8 cellular contexts compared by ENCODE assay signal in the genomic region with DNA sequence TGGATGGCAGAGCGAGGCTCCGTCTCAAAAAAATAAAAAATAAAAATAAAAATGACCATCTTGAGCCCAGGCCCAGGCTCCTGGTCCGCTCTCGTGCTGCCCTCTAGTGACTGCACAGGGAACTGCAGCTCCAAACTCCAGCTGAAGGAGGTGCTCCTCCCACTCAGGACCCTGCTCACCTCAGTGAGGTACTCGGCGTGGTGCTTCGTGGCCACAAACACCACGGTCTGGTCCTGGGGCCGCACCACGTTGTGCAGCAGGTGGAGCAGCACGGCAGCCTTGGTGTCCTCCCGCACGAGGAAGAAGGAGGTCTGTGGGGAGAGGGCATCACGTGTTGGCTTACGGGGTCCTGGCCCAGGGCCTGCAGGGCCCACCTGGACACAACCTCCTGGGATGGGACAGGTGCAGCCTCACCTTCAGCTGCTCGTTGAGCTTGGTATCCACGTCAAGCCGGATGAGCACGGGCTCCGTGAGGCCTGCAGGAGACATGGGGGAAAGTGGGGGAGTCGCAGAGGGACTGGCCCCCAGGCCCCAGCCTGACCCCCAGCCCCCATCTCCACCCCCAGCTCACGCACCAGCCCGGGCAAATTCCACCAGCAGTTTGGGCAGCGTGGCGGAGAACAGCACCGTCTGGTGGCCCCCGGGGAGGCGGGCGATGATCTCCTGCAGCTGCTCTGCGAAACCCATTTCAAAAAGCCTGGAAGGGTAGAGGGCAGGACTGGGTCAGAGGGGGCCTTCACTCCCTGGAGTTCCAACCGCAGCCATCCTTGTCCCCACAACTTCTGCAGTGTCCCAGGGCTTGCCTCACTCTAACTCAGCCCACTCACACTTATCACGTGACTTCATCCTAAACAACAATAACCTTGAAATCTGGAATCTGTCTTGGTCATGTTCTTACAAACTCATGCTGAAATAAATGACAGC. TPM values are rescaled to one million over a fixed set of nuclear protein-coding genes. Genes with fewer than 3 reads are reported as not detected.
A peak's percentile ranks its signal among the peaks of the same experiment; 100 is the strongest.
DNase-seq lines count a peak whose midpoint lies in the region; ATAC-seq, FAIRE-seq and TF ChIP-seq lines count a peak whose summit lies in the region.

No MANE protein-coding gene starts in this region.

- H3K27ac ChIP-seq in HEK293 (ENCODE audit: extremely low read depth, low read depth, low read length) = no peak overlapping the region

- no peak for ATAC-seq in HG03280 (IDR thresholded peaks at IDR 0.05; ENCODE audit: unreplicated experiment)

- no peak for FAIRE-seq in frontal cortex (lab: Jason Lieb, UNC)

- peak; percentile 87 for DNase-seq in D341Med (ENCODE audit: low spot score)
- DNase-seq in RPMI7951 (ENCODE audit: low read depth) = peak; percentile 51
- DNase-seq in activated effector memory CD4-positive, alpha-beta T cell treated with Interleukin-2 at 50 U/mL for 16 hours = peak; percentile 60
- peak; percentile 75 to 89 for DNase-seq in frontal cortex (ENCODE audit: low spot score in 2 of 2)
- DNase-seq in pons (ENCODE audit: low spot score) = peak; percentile 34
- peak; percentile 71 for DNase-seq in ureter (ENCODE audit: low spot score)

- CTCF ChIA-PET in HEK293 (lab: Yijun Ruan, JAX) = interaction anchor here (0.6 to 3.5 kb wide), 29 partner anchors 9 to 1510 kb away, joined by 3 to 34 read pairs (median 4); a partner anchor contains a TSS

- no peaks in the 10 kb centered on the region for H3K4me1 ChIP-seq in HEK293 (ENCODE audit: control insufficient read depth, insufficient read depth, low read length)

- peak; percentile 83 for TF ChIP-seq CTCF in HEK293 (tag by site-specific recombination; IDR thresholded peaks at IDR 0.05)

- peaks cover 63 to 90% of the 10 kb centered on the region in 2 experiments for H3K36me3 ChIP-seq in HEK293 (ENCODE audit: control insufficient read depth in 2 of 2, insufficient read depth in 1 of 2, low read length in 2 of 2)

- H3K4me3 ChIP-seq in HEK293 (ENCODE audit: low read depth, low read length) = no peak overlapping the region

- no peaks in the 10 kb centered on the region for H3K9me3 ChIP-seq in HEK293 (ENCODE audit: control insufficient read depth, insufficient read depth, low read depth, low read length)

- POLR2A ChIA-PET in HEK293 (lab: Yijun Ruan, JAX) = interaction anchor here (0.6 to 3.7 kb wide), 5 partner anchors 9 to 205 kb away, joined by 3 to 16 read pairs (median 4); a partner anchor contains a TSS

TF ChIP-seq in HEK293, 187 proteins besides CTCF, POLR2A, EP300 and RAD21 (continues in another document):
- no peak for TF ChIP-seq ZNF292 (tag by site-specific recombination; IDR thresholded peaks at IDR 0.05; ENCODE audit: borderline replicate concordance, low read depth)
- TF ChIP-seq, protein P1, sequence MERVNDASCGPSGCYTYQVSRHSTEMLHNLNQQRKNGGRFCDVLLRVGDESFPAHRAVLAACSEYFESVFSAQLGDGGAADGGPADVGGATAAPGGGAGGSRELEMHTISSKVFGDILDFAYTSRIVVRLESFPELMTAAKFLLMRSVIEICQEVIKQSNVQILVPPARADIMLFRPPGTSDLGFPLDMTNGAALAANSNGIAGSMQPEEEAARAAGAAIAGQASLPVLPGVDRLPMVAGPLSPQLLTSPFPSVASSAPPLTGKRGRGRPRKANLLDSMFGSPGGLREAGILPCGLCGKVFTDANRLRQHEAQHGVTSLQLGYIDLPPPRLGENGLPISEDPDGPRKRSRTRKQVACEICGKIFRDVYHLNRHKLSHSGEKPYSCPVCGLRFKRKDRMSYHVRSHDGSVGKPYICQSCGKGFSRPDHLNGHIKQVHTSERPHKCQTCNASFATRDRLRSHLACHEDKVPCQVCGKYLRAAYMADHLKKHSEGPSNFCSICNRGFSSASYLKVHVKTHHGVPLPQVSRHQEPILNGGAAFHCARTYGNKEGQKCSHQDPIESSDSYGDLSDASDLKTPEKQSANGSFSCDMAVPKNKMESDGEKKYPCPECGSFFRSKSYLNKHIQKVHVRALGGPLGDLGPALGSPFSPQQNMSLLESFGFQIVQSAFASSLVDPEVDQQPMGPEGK (tag by site-specific recombination; IDR thresholded peaks at IDR 0.05) = 0 out of 2 replicates have a peak, but pooled peaks have one; percentile 17
- TF ChIP-seq, protein P2, sequence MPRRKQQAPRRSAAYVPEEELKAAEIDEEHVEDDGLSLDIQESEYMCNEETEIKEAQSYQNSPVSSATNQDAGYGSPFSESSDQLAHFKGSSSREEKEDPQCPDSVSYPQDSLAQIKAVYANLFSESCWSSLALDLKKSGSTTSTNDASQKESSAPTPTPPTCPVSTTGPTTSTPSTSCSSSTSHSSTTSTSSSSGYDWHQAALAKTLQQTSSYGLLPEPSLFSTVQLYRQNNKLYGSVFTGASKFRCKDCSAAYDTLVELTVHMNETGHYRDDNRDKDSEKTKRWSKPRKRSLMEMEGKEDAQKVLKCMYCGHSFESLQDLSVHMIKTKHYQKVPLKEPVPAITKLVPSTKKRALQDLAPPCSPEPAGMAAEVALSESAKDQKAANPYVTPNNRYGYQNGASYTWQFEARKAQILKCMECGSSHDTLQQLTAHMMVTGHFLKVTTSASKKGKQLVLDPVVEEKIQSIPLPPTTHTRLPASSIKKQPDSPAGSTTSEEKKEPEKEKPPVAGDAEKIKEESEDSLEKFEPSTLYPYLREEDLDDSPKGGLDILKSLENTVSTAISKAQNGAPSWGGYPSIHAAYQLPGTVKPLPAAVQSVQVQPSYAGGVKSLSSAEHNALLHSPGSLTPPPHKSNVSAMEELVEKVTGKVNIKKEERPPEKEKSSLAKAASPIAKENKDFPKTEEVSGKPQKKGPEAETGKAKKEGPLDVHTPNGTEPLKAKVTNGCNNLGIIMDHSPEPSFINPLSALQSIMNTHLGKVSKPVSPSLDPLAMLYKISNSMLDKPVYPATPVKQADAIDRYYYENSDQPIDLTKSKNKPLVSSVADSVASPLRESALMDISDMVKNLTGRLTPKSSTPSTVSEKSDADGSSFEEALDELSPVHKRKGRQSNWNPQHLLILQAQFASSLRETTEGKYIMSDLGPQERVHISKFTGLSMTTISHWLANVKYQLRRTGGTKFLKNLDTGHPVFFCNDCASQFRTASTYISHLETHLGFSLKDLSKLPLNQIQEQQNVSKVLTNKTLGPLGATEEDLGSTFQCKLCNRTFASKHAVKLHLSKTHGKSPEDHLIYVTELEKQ (tag by site-specific recombination; IDR thresholded peaks at IDR 0.05; ENCODE audit: borderline replicate concordance) = no peak
- TF ChIP-seq ZNF600 (tag by site-specific recombination; IDR thresholded peaks at IDR 0.05) = 0 out of 2 replicates have a peak, but pooled peaks have one; percentile 21
- no peak for TF ChIP-seq ZNF707 (tag by site-specific recombination; IDR thresholded peaks at IDR 0.05)
- TF ChIP-seq ZNF660 (tag by site-specific recombination; IDR thresholded peaks at IDR 0.05) = no peak
- TF ChIP-seq BCL11A (tag by site-specific recombination; IDR thresholded peaks at IDR 0.05; ENCODE audit: low read depth) = no peak
- TF ChIP-seq, protein P3, sequence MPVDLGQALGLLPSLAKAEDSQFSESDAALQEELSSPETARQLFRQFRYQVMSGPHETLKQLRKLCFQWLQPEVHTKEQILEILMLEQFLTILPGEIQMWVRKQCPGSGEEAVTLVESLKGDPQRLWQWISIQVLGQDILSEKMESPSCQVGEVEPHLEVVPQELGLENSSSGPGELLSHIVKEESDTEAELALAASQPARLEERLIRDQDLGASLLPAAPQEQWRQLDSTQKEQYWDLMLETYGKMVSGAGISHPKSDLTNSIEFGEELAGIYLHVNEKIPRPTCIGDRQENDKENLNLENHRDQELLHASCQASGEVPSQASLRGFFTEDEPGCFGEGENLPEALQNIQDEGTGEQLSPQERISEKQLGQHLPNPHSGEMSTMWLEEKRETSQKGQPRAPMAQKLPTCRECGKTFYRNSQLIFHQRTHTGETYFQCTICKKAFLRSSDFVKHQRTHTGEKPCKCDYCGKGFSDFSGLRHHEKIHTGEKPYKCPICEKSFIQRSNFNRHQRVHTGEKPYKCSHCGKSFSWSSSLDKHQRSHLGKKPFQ (tag by site-specific recombination; IDR thresholded peaks at IDR 0.05) = no peak
- no peak for TF ChIP-seq ZNF629 (tag by site-specific recombination; IDR thresholded peaks at IDR 0.05)
- TF ChIP-seq EGR2 (tag by site-specific recombination; IDR thresholded peaks at IDR 0.05; ENCODE audit: low read depth) = peak; percentile 37; the same call in 1 of the 2 replicates
- TF ChIP-seq ZNF654 (tag by site-specific recombination; IDR thresholded peaks at IDR 0.05; ENCODE audit: low read depth) = peak; percentile 90
- peak; percentile 49; the same call in 1 of the 2 replicates for TF ChIP-seq ZFHX2 (tag by site-specific recombination; conservative IDR thresholded peaks at IDR 0.05)
- no peak for TF ChIP-seq ZNF157 (tag by site-specific recombination; IDR thresholded peaks at IDR 0.05)
- TF ChIP-seq ZNF624 (tag by site-specific recombination; IDR thresholded peaks at IDR 0.05) = no peak
- TF ChIP-seq ZNF114 (tag by site-specific recombination; IDR thresholded peaks at IDR 0.05) = no peak
- no peak for TF ChIP-seq ZSCAN30 (tag by site-specific recombination; IDR thresholded peaks at IDR 0.05)
- TF ChIP-seq ZNF76 (tag by site-specific recombination; IDR thresholded peaks at IDR 0.05; ENCODE audit: borderline replicate concordance, low read depth) = no peak
- no peak for TF ChIP-seq SETDB1 (IDR thresholded peaks at IDR 0.05; ENCODE audit: insufficient read length, low read length)
- no peak for TF ChIP-seq ZNF132 (tag by site-specific recombination; IDR thresholded peaks at IDR 0.05; ENCODE audit: borderline replicate concordance)
- no peak for TF ChIP-seq ZNF350 (tag by site-specific recombination; IDR thresholded peaks at IDR 0.05)

RNA-seq across cellular contexts. Expression of a gene that starts 10.6 kb away (rescaled TPM):
- total RNA-seq in RPMI7951 (2014; rRNA removed; shearing (Covaris generic)) = 17.2 and 20.7 TPM in 2 replicates
- total RNA-seq in frontal cortex (11.0 TPM), ureter (65.2 TPM)

RNA-seq across cellular contexts. Expression of a gene that starts 10.8 kb away (rescaled TPM):
- 39.5 and 43.0 TPM in 2 replicates for total RNA-seq in RPMI7951 (2014; rRNA removed; shearing (Covaris generic))
- 10.2 TPM for total RNA-seq in frontal cortex
- total RNA-seq in ureter = 11.6 TPM

RNA-seq across cellular contexts. Expression of a gene that starts 25.2 kb away (rescaled TPM):
- total RNA-seq in RPMI7951 (2014; rRNA removed; shearing (Covaris generic)) = not detected in 2 replicates
- not detected for total RNA-seq in frontal cortex
- not detected for total RNA-seq in ureter

RNA-seq across cellular contexts. Expression of a gene that starts 39.2 kb away (rescaled TPM):
- total RNA-seq in RPMI7951 (2014; rRNA removed; shearing (Covaris generic)) = not detected in 2 replicates
- total RNA-seq in frontal cortex (4.9 TPM), ureter (1.6 TPM)

RNA-seq across cellular contexts. Expression of a gene that starts 46.5 kb away (rescaled TPM):
- 30.4 and 38.6 TPM in 2 replicates for total RNA-seq in RPMI7951 (2014; rRNA removed; shearing (Covaris generic))
- total RNA-seq in frontal cortex (2.4 TPM), ureter (133 TPM)

Comparison
In these comparisons a context has a peak if more than half of its experiments do, and no peak if none do; other contexts are left out.
1. DNase-seq: peak in every context shown above with its lines; median percentile 87 in D341Med; 82 in frontal cortex; 71 in ureter; 60 in activated effector memory CD4-positive, alpha-beta T cell treated with Interleukin-2 at 50 U/mL for 16 hours; 51 in RPMI7951; 34 in pons.